Comparison of ENCODE assay signal across 8 cellular contexts in the genomic region with DNA sequence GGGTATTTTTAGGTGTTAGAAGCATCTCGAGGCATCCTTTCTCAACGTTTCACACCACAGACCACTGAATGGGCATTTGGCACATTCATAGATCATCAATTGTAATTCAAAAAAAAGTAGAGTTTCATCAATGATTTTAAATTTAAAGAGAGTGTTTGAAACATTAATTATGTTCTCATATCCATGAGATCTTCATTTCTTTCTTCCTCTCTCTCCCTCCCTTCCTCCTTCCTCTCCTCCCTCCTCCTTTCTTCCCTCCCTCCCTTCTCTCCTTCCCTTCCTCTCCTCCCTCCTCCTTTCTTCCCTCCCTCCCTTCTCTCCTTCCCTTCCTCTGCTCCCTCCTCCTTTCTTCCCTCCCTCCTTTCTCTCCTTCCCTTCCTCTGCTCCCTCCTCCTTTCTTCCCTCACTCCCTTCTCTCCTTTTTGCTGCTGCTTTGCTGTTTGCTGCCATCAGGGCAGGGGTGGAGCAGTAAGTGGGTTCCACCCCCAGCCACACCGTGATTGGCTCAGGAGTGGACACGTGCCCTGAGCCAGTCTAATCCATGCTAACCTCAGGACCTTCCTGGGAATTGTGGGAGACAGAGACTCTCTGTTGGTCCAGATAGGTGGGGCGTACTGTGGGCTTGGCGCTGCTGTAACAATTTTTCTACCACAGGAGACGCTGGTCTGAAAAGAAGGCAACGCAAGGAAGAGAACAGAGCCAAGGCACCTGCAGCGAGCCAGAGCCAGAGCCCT. TPM values are rescaled to one million over a fixed set of nuclear protein-coding genes. Genes with fewer than 3 reads are reported as not detected.
A peak's percentile ranks its signal among the peaks of the same experiment; 100 is the strongest.
DNase-seq lines count a peak whose midpoint lies in the region; ATAC-seq and TF ChIP-seq lines count a peak whose summit lies in the region.

No MANE protein-coding gene starts in this region.

- no peaks in the 10 kb centered on the region for H3K36me3 ChIP-seq in H7 (replicated peaks; ENCODE audit: control insufficient read depth, insufficient read depth, low read length)
- no peaks in the 10 kb centered on the region for H3K36me3 ChIP-seq in duodenal mucosa (ENCODE audit: control insufficient read depth in 1 of 2, insufficient read depth in 2 of 2, low read length in 2 of 2)
- no peaks in the 10 kb centered on the region for H3K36me3 ChIP-seq in mesodermal cell (ENCODE audit: control insufficient read depth, insufficient read depth, low read length)
- no peaks in the 10 kb centered on the region for H3K36me3 ChIP-seq in vagina

- H3K9ac ChIP-seq in duodenal mucosa (ENCODE audit: low read depth in 1 of 2, low read length in 2 of 2): peak overlapping the region; percentile 0 to 52

- peak; percentile 59 for DNase-seq in H7
- peak; percentile 99 for DNase-seq in NCI-H748 (lab: John Stamatoyannopoulos, UW; ENCODE audit: unreplicated experiment)
- DNase-seq in vagina (ENCODE audit: extremely low spot score in 2 of 2): no peak

- intact Hi-C loops in vagina (cut with DNase I): loop anchor here (5.0 kb wide), 1 partner anchor 56 kb away; no protein-coding TSS in a partner anchor

- H3K27ac ChIP-seq in duodenal mucosa (ENCODE audit: low read depth, low read length): peak overlapping the region; percentile 83
- peak overlapping the region; percentile 61 for H3K27ac ChIP-seq in mesodermal cell (ENCODE audit: low read depth, low read length, severe bottlenecking)
- peak overlapping the region; percentile 74 for H3K27ac ChIP-seq in vagina

- H3K27me3 ChIP-seq in H7 (ENCODE audit: control insufficient read depth, insufficient read depth, low read length): no peaks in the 10 kb centered on the region
- peaks cover 0 to 7% of the 10 kb centered on the region in 2 donors for H3K27me3 ChIP-seq in duodenal mucosa (ENCODE audit: control insufficient read depth in 1 of 2, insufficient read depth in 2 of 2, low read length in 2 of 2)
- no peaks in the 10 kb centered on the region for H3K27me3 ChIP-seq in vagina

- H3K9me3 ChIP-seq in duodenal mucosa (ENCODE audit: control insufficient read depth in 1 of 2, low read length in 2 of 2) (no peaks in the 10 kb centered on the region), mesodermal cell (ENCODE audit: control insufficient read depth, low read length) (no peaks in the 10 kb centered on the region), vagina (no peaks in the 10 kb centered on the region)

- 71 to 81% methylated on average over 7 of the region's 9 CpGs for WGBS in mesodermal cell (ENCODE audit: insufficient coverage in 2 of 2), 2 experiments

- H3K4me1 ChIP-seq in duodenal mucosa (ENCODE audit: control insufficient read depth in 1 of 2, insufficient read depth in 2 of 2, low read length in 2 of 2) (peaks cover 46 to 56% of the 10 kb centered on the region in 2 donors), mesodermal cell (ENCODE audit: control insufficient read depth, insufficient read depth, low read length, poor library complexity, severe bottlenecking) (peaks cover 15% of the 10 kb centered on the region), vagina (peaks cover 47% of the 10 kb centered on the region)

- no peak for TF ChIP-seq POLR2A in vagina (IDR thresholded peaks at IDR 0.05)

- no peak overlapping the region for H3K4me3 ChIP-seq in H7 (ENCODE audit: insufficient read depth, low read depth, low read length)
- H3K4me3 ChIP-seq in duodenal mucosa (ENCODE audit: low read depth in 1 of 2, low read length in 2 of 2): peak overlapping the region; percentile 11 to 55
- no peak overlapping the region for H3K4me3 ChIP-seq in mesodermal cell (ENCODE audit: extremely low read depth, insufficient read depth, low read length, poor library complexity, severe bottlenecking)
- peak overlapping the region; percentile 7 to 11 for H3K4me3 ChIP-seq in vagina

- no peak for ATAC-seq in HG02798 (IDR thresholded peaks at IDR 0.05; ENCODE audit: poor library complexity, unreplicated experiment)
- ATAC-seq in GM18858 (IDR thresholded peaks at IDR 0.05; ENCODE audit: unreplicated experiment): no peak
- ATAC-seq in GM19467 (IDR thresholded peaks at IDR 0.05; ENCODE audit: unreplicated experiment): no peak

- TF ChIP-seq CTCF in vagina (IDR thresholded peaks at IDR 0.05): no peak

RNA-seq across cellular contexts. Expression of gene APOBEC3A, which starts 33.8 kb away (rescaled TPM):
- total RNA-seq in H7 (2014; rRNA removed; shearing (Covaris generic)): not detected in 2 replicates
- not detected for polyA plus RNA-seq in mesodermal cell (2013, experiment 1 of 2)
- polyA plus RNA-seq in mesodermal cell (2013, experiment 2 of 2): not detected
- not detected for total RNA-seq in vagina

RNA-seq across cellular contexts. Expression of gene CBX6, which starts 51.6 kb away (rescaled TPM):
- total RNA-seq in H7 (2014; rRNA removed; shearing (Covaris generic)): 18.3 and 19.2 TPM in 2 replicates
- polyA plus RNA-seq in mesodermal cell (2013, experiment 1 of 2): 9.5 TPM
- polyA plus RNA-seq in mesodermal cell (2013, experiment 2 of 2): 8.7 TPM
- total RNA-seq in vagina: 31.7 TPM

RNA-seq across cellular contexts. Expression of gene APOBEC3B, which starts 58.5 kb away (rescaled TPM):
- 4.4 and 6.5 TPM in 2 replicates for total RNA-seq in H7 (2014; rRNA removed; shearing (Covaris generic))
- polyA plus RNA-seq in mesodermal cell (2013, experiment 1 of 2): 7.4 TPM
- polyA plus RNA-seq in mesodermal cell (2013, experiment 2 of 2): 6.7 TPM
- not detected for total RNA-seq in vagina

Comparison
In these comparisons a context has a peak if more than half of its experiments do, and no peak if none do; other contexts are left out.
1. DNase-seq: peak in H7 (single experiment) and NCI-H748 (single experiment); none in vagina (0 of 2).
2. H3K4me3 ChIP-seq: peak in duodenal mucosa (2 of 2) and vagina (2 of 2); none in H7 (single experiment) and mesodermal cell (single experiment).
3. Peak in every context shown above with its lines, with median percentiles within 50 percentile points of each other: H3K27ac ChIP-seq.